Comparison of ENCODE assay signal across 2 cellular contexts in genomic region chr20:44236840-44237239, GRCh38. TPM values are rescaled to one million over a fixed set of nuclear protein-coding genes. Genes with fewer than 3 reads are reported as not detected.
"Had no signal": no experiment of that assay in that cellular context is flagged by ENCODE, and none has a peak within 500 bp of the region (broad histone marks: within the 10 kb centered on the region; RNA-seq: fewer than 3 reads in every experiment).

No MANE protein-coding gene starts in this region.

RNA-seq across cellular contexts. Expression of gene GDAP1L1, which starts 10.3 kb away (rescaled TPM):
- total RNA-seq: GM23248, HFFc6 had no signal
- polyA plus RNA-seq: GM23248 had no signal
